ENCODE assay signal across 9 cellular contexts in the genomic region with DNA sequence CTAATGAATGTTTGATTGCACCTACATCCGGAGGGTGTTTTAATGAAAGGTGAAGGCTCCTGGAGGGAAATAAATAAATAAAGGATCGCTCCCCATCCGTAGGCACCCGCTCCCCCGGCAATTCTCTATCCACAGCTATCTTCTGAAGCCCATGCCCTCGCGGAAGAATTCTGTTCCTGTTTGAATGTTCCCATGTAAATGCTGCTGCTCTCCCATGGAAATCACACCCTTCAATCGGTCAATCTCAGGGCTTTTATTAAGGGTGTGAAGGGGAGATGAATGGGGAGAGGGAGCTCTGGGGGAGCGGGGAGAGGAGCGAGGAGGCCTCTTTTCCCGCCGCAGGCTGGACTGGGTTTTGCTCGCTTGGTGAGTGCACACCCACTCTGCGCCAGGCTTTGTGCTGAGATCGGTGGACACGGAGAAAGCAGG. TPM values are rescaled to one million over a fixed set of nuclear protein-coding genes. Genes with fewer than 3 reads are reported as not detected.
DNase-seq lines count a peak whose midpoint lies in the region; ATAC-seq and TF ChIP-seq lines count a peak whose summit lies in the region.
"Had no signal": no experiment of that assay in that cellular context is flagged by ENCODE, and none has a peak within 500 bp of the region (broad histone marks: within the 10 kb centered on the region; RNA-seq: fewer than 3 reads in every experiment).

No MANE protein-coding gene starts in this region.

- no peaks in the 10 kb centered on the region for H3K36me3 ChIP-seq in HUES48 (ENCODE audit: control insufficient read depth, insufficient read depth, low read length)
- H3K36me3 ChIP-seq in A673 (ENCODE audit: insufficient read depth, low read length, poor library complexity, severe bottlenecking) = no peaks in the 10 kb centered on the region

- H3K4me3 ChIP-seq in AG04450 (ENCODE audit: low read depth, low read length) = peak overlapping the region; percentile 57
- H3K4me3 ChIP-seq in HUES48 (ENCODE audit: low read depth, low read length) = peak overlapping the region; percentile 75
- no peak overlapping the region for H3K4me3 ChIP-seq in A673 (ENCODE audit: low read depth, low read length, poor library complexity, severe bottlenecking)

- H3K9ac ChIP-seq in HUES48 (ENCODE audit: low read depth, low read length) = no peak overlapping the region

- CTCF ChIA-PET in AG04450 (lab: Charles Lee) (interaction anchor here (0.6 to 16.0 kb wide), 19 partner anchors 8 to 1695 kb away, joined by 3 to 422 read pairs (median 4); a partner anchor contains a TSS), A673 (lab: Charles Lee) (interaction anchor here (0.6 to 2.0 kb wide), 3 partner anchors 11 to 176 kb away, joined by 4 to 9 read pairs (median 7); a partner anchor contains a TSS)

- H3K9me3 ChIP-seq in AG04450 (ENCODE audit: control insufficient read depth, insufficient read depth, low read length) (no peaks in the 10 kb centered on the region; the same call in 1 of the 2 replicates), HUES48 (ENCODE audit: control insufficient read depth, insufficient read depth, low read length) (no peaks in the 10 kb centered on the region), A673 (ENCODE audit: low read depth, low read length, poor library complexity, severe bottlenecking) (no peaks in the 10 kb centered on the region)

- H3K4me1 ChIP-seq in HUES48 (ENCODE audit: control insufficient read depth, insufficient read depth, low read length) (peaks cover 9% of the 10 kb centered on the region; the same call in 1 of the 2 replicates), A673 (ENCODE audit: insufficient read depth, low read length, poor library complexity, severe bottlenecking) (peaks cover 12% of the 10 kb centered on the region)

- POLR2A ChIA-PET in AG04450 (lab: Yijun Ruan, JAX) = no interaction called here
- POLR2A ChIA-PET in A673 (lab: Charles Lee; ENCODE audit: low non-redundant PET) = no interaction called here

- intact Hi-C loops in A673 (cut with micrococcal nuclease; ENCODE audit: unreplicated experiment) = loop anchor here (5.0 kb wide), 1 partner anchor 109 kb away; no protein-coding TSS in a partner anchor

- ATAC-seq in HG02973 (IDR thresholded peaks at IDR 0.05; ENCODE audit: unreplicated experiment) = no peak

- H3K27ac ChIP-seq in AG04450 (ENCODE audit: low read depth, low read length) (no peak overlapping the region), HUES48 (ENCODE audit: low read depth, low read length) (no peak overlapping the region), A673 (ENCODE audit: low read depth, low read length, poor library complexity, severe bottlenecking) (no peak overlapping the region)

- H3K27me3 ChIP-seq in AG04450 (ENCODE audit: control insufficient read depth, insufficient read depth, low read length) (peaks cover 80% of the 10 kb centered on the region), HUES48 (ENCODE audit: control insufficient read depth, insufficient read depth, low read length) (peaks cover 58% of the 10 kb centered on the region), A673 (replicated peaks; ENCODE audit: insufficient read depth, low read depth, low read length, poor library complexity) (peaks cover 6% of the 10 kb centered on the region)

- TF ChIP-seq CTCF in AG04450 (IDR thresholded peaks at IDR 0.05; ENCODE audit: low read depth, low read length) = no peak
- no peak for TF ChIP-seq CTCF in GM10266 (IDR thresholded peaks at IDR 0.05; ENCODE audit: control insufficient read depth, insufficient read depth, low read depth, missing control alignments)
- no peak for TF ChIP-seq CTCF in A673 (conservative IDR thresholded peaks at IDR 0.05; ENCODE audit: low read depth, low read length)

- no TSS peak for BruUV-seq in A673 (replicated peaks; lab: Mats Ljungman, UMichigan)

- DNase-seq in AG04450 (ENCODE audit: low read depth, low spot score) = no peak
- DNase-seq in cerebellar cortex (ENCODE audit: low spot score) = peak; percentile 60
- peak; percentile 17 for DNase-seq in myocyte (ENCODE audit: low read depth)
- DNase-seq in GM10266 (ENCODE audit: extremely low spot score) = no peak
- no peak for DNase-seq in SKM-1 (lab: John Stamatoyannopoulos, UW; ENCODE audit: unreplicated experiment)
- DNase-seq in A673 (ENCODE audit: low spot score) = no peak
- DNase-seq: NCI-H2081 treated with DMSO at 0.1 percent for 48 hours had no signal

RNA-seq across cellular contexts. Expression of a gene that starts 21.1 kb away (rescaled TPM):
- 3.5 and 4.9 TPM in 2 replicates for polyA plus RNA-seq in AG04450 (2011; rRNA removed)
- 5.5 and 8.1 TPM in 2 replicates for polyA minus RNA-seq in AG04450 (2011; rRNA and poly(A)+ RNA removed)
- total RNA-seq in myocyte = 0.16 and 0.47 TPM in 2 replicates
- polyA plus RNA-seq in myocyte (2012) = 0.20 TPM
- total RNA-seq in A673 (2021) = 4.1 and 4.6 TPM in 2 replicates

RNA-seq across cellular contexts. Expression of a gene that starts 51.9 kb away (rescaled TPM):
- polyA plus RNA-seq in AG04450 (2011; rRNA removed) = 28.1 and 30.2 TPM in 2 replicates
- polyA minus RNA-seq in AG04450 (2011; rRNA and poly(A)+ RNA removed) = 24.8 and 30.1 TPM in 2 replicates
- total RNA-seq in myocyte (2.0 and 7.9 TPM in 2 replicates), A673 (2021) (2.3 and 3.9 TPM in 2 replicates)
- polyA plus RNA-seq in myocyte (2012) = 7.7 TPM

Comparison
In these comparisons a context has a peak if more than half of its experiments do, and no peak if none do; other contexts are left out.
1. DNase-seq: peak in cerebellar cortex (single experiment) and myocyte (single experiment); none in AG04450 (single experiment), GM10266 (single experiment), SKM-1 (single experiment) and A673 (single experiment).